In genomic region chr11:59668950-59669610, GRCh38 we compare ENCODE assay signal across 8 cellular contexts. TPM values are rescaled to one million over a fixed set of nuclear protein-coding genes. Genes with fewer than 3 reads are reported as not detected.
DNase-seq lines count a peak whose midpoint lies in the region; TF ChIP-seq lines count a peak whose summit lies in the region.

Gene PATL1 (minus strand): TSS chr11:59669037. CDS start chr11:59668895, 142 bp downstream.

- H3K9me3 ChIP-seq in effector memory CD4-positive, alpha-beta T cell (ENCODE audit: control insufficient read depth, low read length): no peaks in the 10 kb centered on the region

- CTCF ChIA-PET in activated CD8-positive, alpha-beta memory T cell treated with anti-CD3 and anti-CD28 coated beads for 36 hours (lab: Charles Lee): interaction anchor here (0.6 to 1.2 kb wide), 6 partner anchors 54 to 1776 kb away, joined by 3 to 6 read pairs (median 3); partner anchors contain the start of gene OSBP

- H3K4me1 ChIP-seq in effector memory CD4-positive, alpha-beta T cell (ENCODE audit: control insufficient read depth, insufficient read depth, low read length, poor library complexity, severe bottlenecking): peaks cover 15% of the 10 kb centered on the region

- H3K27ac ChIP-seq in effector memory CD4-positive, alpha-beta T cell (ENCODE audit: insufficient read depth, low read length, poor library complexity, severe bottlenecking): peak within 1 kb of the TSS; percentile 97

- H3K4me3 ChIP-seq in effector memory CD4-positive, alpha-beta T cell (ENCODE audit: insufficient read depth, low read depth, low read length, poor library complexity, severe bottlenecking): peak within 1 kb of the TSS; percentile 93

- POLR2A ChIA-PET in activated CD8-positive, alpha-beta memory T cell treated with anti-CD3 and anti-CD28 coated beads for 36 hours (lab: Charles Lee): interaction anchor here (0.7 to 1.5 kb wide), 6 partner anchors 12 to 131 kb away, joined by 3 to 13 read pairs (median 4); partner anchors contain the start of genes OSBP and STX3

- DNase-seq in CMK (ENCODE audit: low read depth) (peak; percentile 89), GM20000 (ENCODE audit: low spot score) (peak; percentile 99), HT-29 (ENCODE audit: low spot score) (peak; percentile 100), NOMO-1 (lab: John Stamatoyannopoulos, UW; ENCODE audit: unreplicated experiment in 2 of 2) (peak; percentile 98 to 99), lung microvascular endothelial cell (ENCODE audit: low read depth in 2 of 2) (peak; percentile 99 to 100)
- peak; percentile 98 to 99 (median 99) for DNase-seq in effector memory CD4-positive, alpha-beta T cell
- peak; percentile 96 to 97 (median 96) for DNase-seq in stimulated activated CD4-positive, alpha-beta T cell treated with anti-CD3 and anti-CD28 coated beads, TNF-alpha, amount 100 ng/mL, for 48 hours (ENCODE audit: low read depth in 3 of 3)

- H3K36me3 ChIP-seq in effector memory CD4-positive, alpha-beta T cell (ENCODE audit: control insufficient read depth, insufficient read depth, low read length): peaks cover 19% of the 10 kb centered on the region

- no peak for TF ChIP-seq CTCF in GM20000 (IDR thresholded peaks at IDR 0.05; ENCODE audit: extremely low read depth, missing control alignments)

- H3K27me3 ChIP-seq in effector memory CD4-positive, alpha-beta T cell (replicated peaks; ENCODE audit: control insufficient read depth, insufficient read depth, low read length, poor library complexity, severe bottlenecking): no peaks in the 10 kb centered on the region

RNA-seq across cellular contexts. Expression of gene PATL1, which starts in this region (rescaled TPM):
- 14.6 and 15.6 TPM in 2 replicates for total RNA-seq in HT-29 (2014; rRNA removed; shearing (Covaris generic))
- total RNA-seq in activated CD8-positive, alpha-beta memory T cell treated with anti-CD3 and anti-CD28 coated beads for 36 hours: 10 to 100 TPM; 59.0 to 60.1 TPM
- 4.4 and 8.9 TPM in 2 replicates for total RNA-seq in lung microvascular endothelial cell

Comparison
In these comparisons a context has a peak if more than half of its experiments do, and no peak if none do; other contexts are left out.
1. Peak in every context shown above with its lines: DNase-seq, H3K4me3 ChIP-seq and H3K27ac ChIP-seq.